ENCODE assay signal across 28 cellular contexts in genomic region chr14:95037273-95037672, GRCh38.
DNase-seq lines count a peak whose midpoint lies in the region; ATAC-seq and TF ChIP-seq lines count a peak whose summit lies in the region.
"Had no signal": no experiment of that assay in that cellular context is flagged by ENCODE, and none has a peak within 500 bp of the region (broad histone marks: within the 10 kb centered on the region; RNA-seq: fewer than 3 reads in every experiment).

No MANE protein-coding gene starts in this region.

- no peaks in the 10 kb centered on the region for H3K36me3 ChIP-seq in prostate gland
- H3K36me3 ChIP-seq: MG63, SJSA1 had no signal

- TF ChIP-seq POLR2A in prostate gland (IDR thresholded peaks at IDR 0.05): no peak

- H3K27me3 Mint-ChIP-seq in natural killer cell treated with Interleukin-12 subunit alpha and Interleukin-12 subunit beta and Interleukin-15 and Interleukin-18, amount 100 ng/mL, for 72 hours: peaks cover 20 to 34% of the 10 kb centered on the region in 2 donors
- H3K27me3 Mint-ChIP-seq in natural killer cell (ENCODE audit: low read depth in 2 of 2): peaks cover 11 to 60% of the 10 kb centered on the region in 2 donors

- ATAC-seq in natural killer cell treated with Interleukin-12 subunit alpha and Interleukin-12 subunit beta and Interleukin-15 and Interleukin-18, amount 100 ng/mL, for 72 hours: no peak
- ATAC-seq in natural killer cell (no peak), HG03025 (IDR thresholded peaks at IDR 0.05; ENCODE audit: low FRiP score, unreplicated experiment) (no peak), GM19452 (IDR thresholded peaks at IDR 0.05; ENCODE audit: unreplicated experiment) (no peak)
- ATAC-seq: CD8-positive, alpha-beta T cell; GM12878; PC-3; Right ventricle myocardium inferior had no signal

- H3K9me3 ChIP-seq in prostate gland: no peaks in the 10 kb centered on the region
- H3K9me3 ChIP-seq: MG63, SJSA1 had no signal

- H3K4me3 Mint-ChIP-seq in natural killer cell treated with Interleukin-12 subunit alpha and Interleukin-12 subunit beta and Interleukin-15 and Interleukin-18, amount 100 ng/mL, for 72 hours: no peak overlapping the region
- H3K4me3 Mint-ChIP-seq in natural killer cell: no peak overlapping the region
- H3K4me3 Mint-ChIP-seq: B cell; CD8-positive, alpha-beta T cell had no signal

- no peak overlapping the region for H3K27ac ChIP-seq in prostate gland
- H3K27ac ChIP-seq: C4-2B, SJSA1 had no signal

- TF ChIP-seq CTCF in natural killer cell (IDR thresholded peaks at IDR 0.05) (no peak), prostate gland (IDR thresholded peaks at IDR 0.05) (no peak)

- intact Hi-C loops in natural killer cell (cut with micrococcal nuclease) (no loop called here), prostate gland (cut with DNase I) (no loop called here)

- H3K36me3 Mint-ChIP-seq in natural killer cell treated with Interleukin-12 subunit alpha and Interleukin-12 subunit beta and Interleukin-15 and Interleukin-18, amount 100 ng/mL, for 72 hours: no peaks in the 10 kb centered on the region
- H3K36me3 Mint-ChIP-seq in natural killer cell: no peaks in the 10 kb centered on the region
- H3K36me3 Mint-ChIP-seq: CD8-positive, alpha-beta T cell had no signal

- WGBS in prostate gland: 96% methylated on average over 2 of the region's 2 CpGs

- no peak overlapping the region for H3K4me3 ChIP-seq in prostate gland
- H3K4me3 ChIP-seq: GM12878, MG63, SJSA1 had no signal

- no peak overlapping the region for H3K27ac Mint-ChIP-seq in natural killer cell treated with Interleukin-12 subunit alpha and Interleukin-12 subunit beta and Interleukin-15 and Interleukin-18, amount 100 ng/mL, for 72 hours
- no peak overlapping the region for H3K27ac Mint-ChIP-seq in natural killer cell
- H3K27ac Mint-ChIP-seq: B cell; CD8-positive, alpha-beta T cell had no signal

- H3K4me1 ChIP-seq in prostate gland (replicated peaks): no peaks in the 10 kb centered on the region
- H3K4me1 ChIP-seq: Caco-2 had no signal

- no peaks in the 10 kb centered on the region for H3K4me1 Mint-ChIP-seq in natural killer cell treated with Interleukin-12 subunit alpha and Interleukin-12 subunit beta and Interleukin-15 and Interleukin-18, amount 100 ng/mL, for 72 hours (ENCODE audit: low read depth in 2 of 2)
- no peaks in the 10 kb centered on the region for H3K4me1 Mint-ChIP-seq in natural killer cell

- no peaks in the 10 kb centered on the region for H3K9me3 Mint-ChIP-seq in natural killer cell treated with Interleukin-12 subunit alpha and Interleukin-12 subunit beta and Interleukin-15 and Interleukin-18, amount 100 ng/mL, for 72 hours
- no peaks in the 10 kb centered on the region for H3K9me3 Mint-ChIP-seq in natural killer cell

- peak; percentile 12 for DNase-seq in natural killer cell treated with Interleukin-12 subunit alpha and Interleukin-12 subunit beta and Interleukin-15 and Interleukin-18, amount 100 ng/mL, for 72 hours (ENCODE audit: low spot score)
- no peak for DNase-seq in natural killer cell
- peak; percentile 36 for DNase-seq in ecto neural progenitor cell (ENCODE audit: low spot score)
- DNase-seq in mesenteric fat pad (ENCODE audit: low spot score): peak; percentile 45
- no peak for DNase-seq in prostate gland (ENCODE audit: low spot score)
- DNase-seq: Caco-2; DMS 273 treated with DMSO at 0.1 percent for 48 hours; DMS79; EL; GDM1; HCEC 1CT; IMR-90; KG1; MG63; NCI-H2029; NCI-H446 treated with DMSO at 0.1 percent for 48 hours; NCI-H526; NCI-H82; NK-92 treated with Interleukin-12 subunit alpha and Interleukin-12 subunit beta, amount 100 ng/mL, for 24 hours; PC-3 had no signal

- H3K27me3 ChIP-seq in prostate gland (replicated peaks; ENCODE audit: insufficient read depth): peaks cover 3% of the 10 kb centered on the region
- H3K27me3 ChIP-seq: MG63, SJSA1 had no signal

Comparison
In these comparisons a context has a peak if more than half of its experiments do, and no peak if none do; other contexts are left out.
1. DNase-seq: peak in natural killer cell treated with Interleukin-12 subunit alpha and Interleukin-12 subunit beta and Interleukin-15 and Interleukin-18, amount 100 ng/mL, for 72 hours (single experiment), ecto neural progenitor cell (single experiment) and mesenteric fat pad (single experiment); none in natural killer cell (single experiment) and prostate gland (single experiment).